In the genomic region with DNA sequence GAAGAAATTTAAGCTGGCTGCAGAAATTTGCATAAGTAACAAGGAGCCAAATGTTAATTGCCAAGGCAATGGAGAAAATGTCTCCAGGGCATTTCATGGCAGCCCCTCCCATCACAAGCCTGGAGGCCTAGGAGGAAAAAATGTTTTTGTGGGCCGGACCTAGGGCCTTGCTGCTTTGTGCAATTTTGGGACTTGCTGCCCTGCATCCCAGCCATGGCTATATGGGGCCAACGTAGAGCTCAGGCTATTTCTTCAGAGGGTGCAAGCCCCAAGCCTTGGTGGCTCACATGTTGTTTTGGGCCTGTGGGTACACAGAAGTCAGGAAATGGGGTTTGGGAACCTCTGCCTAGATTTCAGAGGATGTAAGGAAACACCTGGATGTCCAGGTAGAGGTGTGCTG, we compare ENCODE assay signal across 21 cellular contexts. TPM values are rescaled to one million over a fixed set of nuclear protein-coding genes. Genes with fewer than 3 reads are reported as not detected.
A peak's percentile ranks its signal among the peaks of the same experiment; 100 is the strongest.
DNase-seq lines count a peak whose midpoint lies in the region; ATAC-seq and TF ChIP-seq lines count a peak whose summit lies in the region.
"Had no signal": no experiment of that assay in that cellular context is flagged by ENCODE, and none has a peak within 500 bp of the region (broad histone marks: within the 10 kb centered on the region; RNA-seq: fewer than 3 reads in every experiment).

No MANE protein-coding gene starts in this region.

- CTCF ChIA-PET in HEK293 (lab: Yijun Ruan, JAX) = no interaction called here
- CTCF ChIA-PET in activated naive CD4-positive, alpha-beta T cell treated with anti-CD3 and anti-CD28 coated beads for 36 hours (lab: Charles Lee) = no interaction called here

- H3K27me3 Mint-ChIP-seq in endodermal cell (ENCODE audit: insufficient read depth) = no peaks in the 10 kb centered on the region
- no peaks in the 10 kb centered on the region for H3K27me3 Mint-ChIP-seq in activated naive CD4-positive, alpha-beta T cell treated with anti-CD3 and anti-CD28 coated beads for 36 hours (ENCODE audit: low read depth)
- H3K27me3 Mint-ChIP-seq: CD4-positive, alpha-beta T cell; CD8-positive, alpha-beta memory T cell had no signal

- H3K27me3 ChIP-seq in endodermal cell (ENCODE audit: control insufficient read depth, insufficient read depth, low read length, poor library complexity, severe bottlenecking) (no peaks in the 10 kb centered on the region), lung (ENCODE audit: control insufficient read depth, insufficient read depth) (no peaks in the 10 kb centered on the region), Karpas-422 (ENCODE audit: low read length) (no peaks in the 10 kb centered on the region)
- H3K27me3 ChIP-seq: BE2C; BLaER1 treated with 17β-estradiol and CSF1 and Interleukin-3, amounts not matched to agents 10 nM and 100 nM had no signal

- H3K4me3 ChIP-seq in HEK293 (ENCODE audit: low read depth, low read length) (no peak overlapping the region), endodermal cell (ENCODE audit: low read length) (peak overlapping the region; percentile 66), lung (no peak overlapping the region), Karpas-422 (ENCODE audit: low read length) (no peak overlapping the region)
- H3K4me3 ChIP-seq: BLaER1 treated with 17β-estradiol and CSF1 and Interleukin-3, amounts not matched to agents 10 nM and 100 nM; GM12878; HAP-1 had no signal

- WGBS in endodermal cell (ENCODE audit: insufficient coverage in 1 of 2, insufficient read length in 1 of 2), 2 experiments = 92% methylated on average over 2 of the region's 2 CpGs
- WGBS in lung, 2 donors = 98 to 99% methylated on average over 2 of the region's 2 CpGs

- H2AFZ ChIP-seq in Karpas-422 (ENCODE audit: low read length) = no peak overlapping the region

- DNase-seq in DMS53 (lab: John Stamatoyannopoulos, UW) = peak; percentile 18
- DNase-seq in DMS53 treated with DMSO at 0.1 percent for 48 hours (lab: John Stamatoyannopoulos, UW; ENCODE audit: unreplicated experiment) = no peak
- no peak for DNase-seq in endodermal cell
- DNase-seq in lung (ENCODE audit: low spot score) = peak; percentile 9
- DNase-seq in Karpas-422 = no peak
- DNase-seq in activated naive CD4-positive, alpha-beta T cell treated with anti-CD3 and anti-CD28 coated beads for 36 hours = no peak
- no peak for DNase-seq in kidney tubule cell (ENCODE audit: low spot score)
- DNase-seq: ACHN; AML-193; BE2C; CD4-positive, alpha-beta T cell; CD8-positive, alpha-beta memory T cell; DMS 273 treated with DMSO at 0.1 percent for 48 hours; DND-41; GOT3 had no signal

- no peak overlapping the region for H3K4me3 Mint-ChIP-seq in endodermal cell
- no peak overlapping the region for H3K4me3 Mint-ChIP-seq in activated naive CD4-positive, alpha-beta T cell treated with anti-CD3 and anti-CD28 coated beads for 36 hours
- H3K4me3 Mint-ChIP-seq: CD14-positive monocyte; CD4-positive, alpha-beta T cell; CD8-positive, alpha-beta memory T cell had no signal

- H3K79me2 ChIP-seq in Karpas-422 (ENCODE audit: low read length) = no peaks in the 10 kb centered on the region

- peaks cover 48% of the 10 kb centered on the region for H3K36me3 Mint-ChIP-seq in endodermal cell (ENCODE audit: low read depth)
- H3K36me3 Mint-ChIP-seq in activated naive CD4-positive, alpha-beta T cell treated with anti-CD3 and anti-CD28 coated beads for 36 hours (ENCODE audit: low read depth) = peaks cover 17% of the 10 kb centered on the region

- no peak overlapping the region for H3K27ac ChIP-seq in HEK293 (ENCODE audit: extremely low read depth, low read depth, low read length)
- no peak overlapping the region for H3K27ac ChIP-seq in endodermal cell (ENCODE audit: low read depth, low read length)
- no peak overlapping the region for H3K27ac ChIP-seq in lung (ENCODE audit: low read depth in 1 of 2, low read length in 1 of 2)
- no peak overlapping the region for H3K27ac ChIP-seq in Karpas-422 (ENCODE audit: low read length)
- H3K27ac ChIP-seq: 22Rv1; BLaER1 treated with 17β-estradiol and CSF1 and Interleukin-3, amounts not matched to agents 10 nM and 100 nM had no signal

- H3K36me3 ChIP-seq in HEK293 (ENCODE audit: control insufficient read depth in 2 of 2, insufficient read depth in 1 of 2, low read length in 2 of 2) (peaks cover 0 to 9% of the 10 kb centered on the region in 2 experiments; a peak in 2 of 3 replicates), endodermal cell (ENCODE audit: control insufficient read depth, insufficient read depth, low read length) (peaks cover 34% of the 10 kb centered on the region), lung (ENCODE audit: control insufficient read depth in 2 of 2, insufficient read depth in 2 of 2, low read length in 2 of 2) (peaks cover 0 to 3% of the 10 kb centered on the region in 2 donors), Karpas-422 (ENCODE audit: insufficient read depth, low read length) (peaks cover 12% of the 10 kb centered on the region; the same call in 1 of the 2 replicates)
- H3K36me3 ChIP-seq: BE2C, HAP-1 had no signal

- no peaks in the 10 kb centered on the region for H3K9me2 ChIP-seq in Karpas-422 (replicated peaks; ENCODE audit: insufficient read depth, low read length)

- no peak overlapping the region for H3K9ac ChIP-seq in endodermal cell (ENCODE audit: extremely low read depth, low read length, poor library complexity, severe bottlenecking)
- no peak overlapping the region for H3K9ac ChIP-seq in Karpas-422 (ENCODE audit: low read length)
- H3K9ac ChIP-seq: BLaER1 treated with 17β-estradiol and CSF1 and Interleukin-3, amounts not matched to agents 10 nM and 100 nM had no signal

- H3K4me1 ChIP-seq in HEK293 (ENCODE audit: control insufficient read depth, insufficient read depth, low read length) = no peaks in the 10 kb centered on the region
- H3K4me1 ChIP-seq in endodermal cell (ENCODE audit: control insufficient read depth, insufficient read depth, low read length) = peaks cover 3% of the 10 kb centered on the region
- H3K4me1 ChIP-seq in lung (ENCODE audit: control insufficient read depth in 2 of 2, insufficient read depth in 2 of 2, low read length in 2 of 2) = no peaks in the 10 kb centered on the region
- no peaks in the 10 kb centered on the region for H3K4me1 ChIP-seq in Karpas-422 (ENCODE audit: low read length)
- H3K4me1 ChIP-seq: BE2C; BLaER1 treated with 17β-estradiol and CSF1 and Interleukin-3, amounts not matched to agents 10 nM and 100 nM; HAP-1 had no signal

- peaks cover 3% of the 10 kb centered on the region; the same call in 1 of the 2 replicates for H4K20me1 ChIP-seq in Karpas-422 (ENCODE audit: insufficient read depth, low read depth, low read length)
- H4K20me1 ChIP-seq: BLaER1 treated with 17β-estradiol and CSF1 and Interleukin-3, amounts not matched to agents 10 nM and 100 nM had no signal

- peaks cover 42% of the 10 kb centered on the region for H3K9me3 Mint-ChIP-seq in endodermal cell
- H3K9me3 Mint-ChIP-seq in activated naive CD4-positive, alpha-beta T cell treated with anti-CD3 and anti-CD28 coated beads for 36 hours = peaks cover 23% of the 10 kb centered on the region

- intact Hi-C loops in activated naive CD4-positive, alpha-beta T cell treated with anti-CD3 and anti-CD28 coated beads for 36 hours (cut with micrococcal nuclease) = no loop called here

- ATAC-seq in lung (ENCODE audit: insufficient read depth, low FRiP score) = no peak
- ATAC-seq: GM12878 had no signal

- peaks cover 17% of the 10 kb centered on the region for H3K4me1 Mint-ChIP-seq in endodermal cell
- H3K4me1 Mint-ChIP-seq in activated naive CD4-positive, alpha-beta T cell treated with anti-CD3 and anti-CD28 coated beads for 36 hours (ENCODE audit: low read depth) = no peaks in the 10 kb centered on the region
- H3K4me1 Mint-ChIP-seq: CD14-positive monocyte; CD8-positive, alpha-beta memory T cell had no signal

- POLR2A ChIA-PET in HEK293 (lab: Yijun Ruan, JAX) = no interaction called here

- no peak for TF ChIP-seq CTCF in HEK293 (tag by site-specific recombination; IDR thresholded peaks at IDR 0.05)
- TF ChIP-seq CTCF in endodermal cell (conservative IDR thresholded peaks at IDR 0.05) = no peak
- no peak for TF ChIP-seq CTCF in lung (IDR thresholded peaks at IDR 0.05; ENCODE audit: control extremely low read depth, extremely low read depth)

- no peak overlapping the region for H3K27ac Mint-ChIP-seq in endodermal cell
- no peak overlapping the region for H3K27ac Mint-ChIP-seq in activated naive CD4-positive, alpha-beta T cell treated with anti-CD3 and anti-CD28 coated beads for 36 hours
- H3K27ac Mint-ChIP-seq: CD14-positive monocyte; CD4-positive, alpha-beta T cell; CD8-positive, alpha-beta memory T cell had no signal

- no peaks in the 10 kb centered on the region for H3K9me3 ChIP-seq in HEK293 (ENCODE audit: control insufficient read depth, insufficient read depth, low read depth, low read length)
- H3K9me3 ChIP-seq in endodermal cell (ENCODE audit: control insufficient read depth, low read length) = peaks cover 44% of the 10 kb centered on the region
- peaks cover 0 to 5% of the 10 kb centered on the region in 2 donors for H3K9me3 ChIP-seq in lung (ENCODE audit: control insufficient read depth in 2 of 2, insufficient read depth in 1 of 2, low read length in 1 of 2)
- no peaks in the 10 kb centered on the region for H3K9me3 ChIP-seq in Karpas-422 (ENCODE audit: low read length)
- H3K9me3 ChIP-seq: BE2C had no signal

- no peak overlapping the region for H3K4me2 ChIP-seq in Karpas-422 (ENCODE audit: low read depth, low read length, poor library complexity, severe bottlenecking)
- H3K4me2 ChIP-seq: BLaER1 treated with 17β-estradiol and CSF1 and Interleukin-3, amounts not matched to agents 10 nM and 100 nM had no signal

TF ChIP-seq in HEK293, 187 proteins besides CTCF, POLR2A, EP300 and RAD21 (continues in another document):
- peak; percentile 76 for TF ChIP-seq SETDB1 (IDR thresholded peaks at IDR 0.05; ENCODE audit: insufficient read length, low read length)
- TF ChIP-seq, protein P1, sequence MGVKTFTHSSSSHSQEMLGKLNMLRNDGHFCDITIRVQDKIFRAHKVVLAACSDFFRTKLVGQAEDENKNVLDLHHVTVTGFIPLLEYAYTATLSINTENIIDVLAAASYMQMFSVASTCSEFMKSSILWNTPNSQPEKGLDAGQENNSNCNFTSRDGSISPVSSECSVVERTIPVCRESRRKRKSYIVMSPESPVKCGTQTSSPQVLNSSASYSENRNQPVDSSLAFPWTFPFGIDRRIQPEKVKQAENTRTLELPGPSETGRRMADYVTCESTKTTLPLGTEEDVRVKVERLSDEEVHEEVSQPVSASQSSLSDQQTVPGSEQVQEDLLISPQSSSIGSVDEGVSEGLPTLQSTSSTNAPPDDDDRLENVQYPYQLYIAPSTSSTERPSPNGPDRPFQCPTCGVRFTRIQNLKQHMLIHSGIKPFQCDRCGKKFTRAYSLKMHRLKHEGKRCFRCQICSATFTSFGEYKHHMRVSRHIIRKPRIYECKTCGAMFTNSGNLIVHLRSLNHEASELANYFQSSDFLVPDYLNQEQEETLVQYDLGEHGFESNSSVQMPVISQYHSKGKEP (tag by site-specific recombination; IDR thresholded peaks at IDR 0.05) = no peak
- TF ChIP-seq ZNF629 (tag by site-specific recombination; IDR thresholded peaks at IDR 0.05) = no peak

RNA-seq across cellular contexts. Expression of a gene that starts 57.7 kb away (rescaled TPM):
- total RNA-seq in endodermal cell (10 to 100 TPM; 37.0 to 42.5 TPM), lung (10 to 100 TPM; 18.9 to 48.1 TPM)
- polyA plus RNA-seq in endodermal cell (2013, experiment 1 of 2) = 56.3 TPM
- 54.3 TPM for polyA plus RNA-seq in endodermal cell (2013, experiment 2 of 2)
- polyA plus RNA-seq in lung = 10 to 100 TPM; 23.8 to 28.2 TPM
- 16.1 and 36.9 TPM in 2 replicates for total RNA-seq in Karpas-422 (2014; rRNA removed; shearing (Covaris generic); ENCODE audit: low replicate concordance)
- 10 to 100 TPM; 10.7 to 14.1 TPM for total RNA-seq in activated naive CD4-positive, alpha-beta T cell treated with anti-CD3 and anti-CD28 coated beads for 36 hours

Comparison
In these comparisons a context has a peak if more than half of its experiments do, and no peak if none do; other contexts are left out.
1. DNase-seq: peak in DMS53 (single experiment) and lung (single experiment); none in DMS53 treated with DMSO at 0.1 percent for 48 hours (single experiment), endodermal cell (single experiment), Karpas-422 (single experiment), activated naive CD4-positive, alpha-beta T cell treated with anti-CD3 and anti-CD28 coated beads for 36 hours (single experiment) and kidney tubule cell (single experiment).